18 cellular contexts compared by ENCODE assay signal in the genomic region with DNA sequence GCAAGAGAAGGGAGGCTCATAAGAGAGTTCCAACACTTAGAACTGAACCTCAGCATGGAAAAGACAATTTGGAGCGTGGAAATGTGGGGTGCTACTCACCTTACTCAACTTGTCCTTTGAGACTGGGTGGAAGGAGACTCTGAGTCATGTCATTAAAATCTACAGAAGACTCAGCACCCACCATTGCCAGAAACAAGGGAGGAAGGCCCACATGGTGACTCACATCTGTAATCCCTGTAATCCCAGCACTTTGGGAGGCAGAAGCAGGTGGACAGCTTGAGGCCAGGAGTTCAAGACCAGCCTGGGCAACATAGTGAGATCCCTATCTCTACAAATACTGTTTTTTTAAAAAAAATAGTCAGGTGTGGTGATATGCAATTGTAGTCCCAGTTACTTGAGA.
"Had no signal": no experiment of that assay in that cellular context is flagged by ENCODE, and none has a peak within 500 bp of the region (broad histone marks: within the 10 kb centered on the region; RNA-seq: fewer than 3 reads in every experiment).

No MANE protein-coding gene starts in this region.

- H3K4me1 ChIP-seq: lower lobe of right lung, prostate gland, right atrium auricular region, testis, upper lobe of left lung had no signal

- DNase-seq: dorsolateral prefrontal cortex; effector CD4-positive, alpha-beta T cell; foreskin melanocyte; left ventricle myocardium superior; lower lobe of right lung; naive thymus-derived CD8-positive, alpha-beta T cell; nephron progenitor cell; nucleus accumbens; stimulated activated CD4-positive, alpha-beta T cell treated with anti-CD3 and anti-CD28 coated beads, Interleukin-4, amount 100 ng/mL, for 4 hours; stimulated activated naive CD8-positive, alpha-beta T cell treated with anti-CD3 and anti-CD28 coated beads, Interleukin-15, Interleukin-2, amounts not matched to agents 100 U/mL and 50 U/mL, for 24 hours; substantia nigra; testis; tibial artery; upper lobe of left lung had no signal

- H3K4me3 ChIP-seq: dorsolateral prefrontal cortex, lower lobe of right lung, prostate gland, right atrium auricular region, testis, tibial artery, upper lobe of left lung had no signal

- H3K27ac ChIP-seq: dorsolateral prefrontal cortex, lower lobe of right lung, prostate gland, right atrium auricular region, testis, tibial artery, upper lobe of left lung had no signal

- H3K36me3 ChIP-seq: lower lobe of right lung, prostate gland, right atrium auricular region, tibial artery, upper lobe of left lung had no signal

- H3K9me3 ChIP-seq: lower lobe of right lung, prostate gland, right atrium auricular region, testis, tibial artery had no signal

- H3K27me3 ChIP-seq: dorsolateral prefrontal cortex, right atrium auricular region, testis, tibial artery, upper lobe of left lung had no signal

- ATAC-seq: left ventricle myocardium superior; lower lobe of right lung; naive thymus-derived CD8-positive, alpha-beta T cell; sciatic nerve; stimulated activated memory B cell treated with anti-CD40 and anti-IgM and Interleukin-4, amounts not matched to agents 10 μg/mL and 1 μg/mL and 100 μg/mL, for 72 hours; stimulated activated naive CD8-positive, alpha-beta T cell treated with anti-CD3 and anti-CD28 coated beads, Interleukin-15, Interleukin-2, amounts not matched to agents 100 U/mL and 50 U/mL, for 24 hours had no signal
